ENCODE assay signal across 14 cellular contexts in the genomic region with DNA sequence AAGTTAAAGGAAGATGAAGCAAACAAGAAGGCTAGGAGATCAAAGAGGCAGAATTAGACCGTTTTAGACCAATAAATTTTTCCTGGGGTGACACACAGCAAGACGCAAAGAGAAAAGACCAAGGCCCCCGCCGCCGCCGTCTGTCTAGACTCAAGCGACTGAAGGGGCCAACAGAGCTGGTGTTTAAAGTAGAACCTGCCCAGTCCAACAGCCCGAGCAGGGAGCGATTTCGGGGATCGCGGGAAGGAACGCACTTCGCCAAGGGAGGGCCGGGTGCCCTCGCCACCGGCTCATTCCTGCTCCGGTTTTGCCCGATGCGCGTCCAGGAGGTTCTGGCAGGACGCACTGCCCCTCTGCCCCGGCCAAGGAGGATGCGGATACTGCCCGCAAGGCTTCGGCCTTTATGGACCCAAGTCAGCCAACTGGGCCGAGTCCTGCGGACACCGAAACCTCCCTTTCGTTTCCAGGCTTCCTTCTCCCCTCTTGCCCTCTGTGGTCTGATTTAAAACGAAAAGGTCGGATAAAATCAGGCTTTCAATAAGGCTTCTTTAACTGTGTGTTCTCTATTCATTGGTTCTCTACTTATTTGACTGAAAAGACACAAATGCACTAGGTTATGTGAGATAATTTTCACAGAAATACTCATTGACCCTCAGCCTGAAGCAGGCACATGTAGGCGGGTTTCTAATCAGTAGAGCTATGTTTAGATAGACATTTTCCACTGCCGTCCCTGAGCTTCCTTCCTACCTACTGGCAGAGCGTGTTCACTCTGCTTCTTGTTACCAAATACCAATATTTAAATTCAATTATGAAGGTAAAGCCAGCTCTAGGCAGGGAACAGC. TPM values are rescaled to one million over a fixed set of nuclear protein-coding genes. Genes with fewer than 3 reads are reported as not detected.
DNase-seq lines count a peak whose midpoint lies in the region; ATAC-seq and TF ChIP-seq lines count a peak whose summit lies in the region.
"Had no signal": no experiment of that assay in that cellular context is flagged by ENCODE, and none has a peak within 500 bp of the region (broad histone marks: within the 10 kb centered on the region; RNA-seq: fewer than 3 reads in every experiment).

No MANE protein-coding gene starts in this region.

- WGBS in right cardiac atrium: 20% methylated on average over 35 of the region's 35 CpGs

- peak; percentile 50 for DNase-seq in Right ventricle myocardium inferior (ENCODE audit: missing footprints)
- no peak for DNase-seq in right cardiac atrium
- no peak for DNase-seq in activated T-helper 2 cell treated with anti-CD3 and anti-CD28 coated beads, Interferon-gamma antibody, Interleukin-2, Interleukin-4, amounts not matched to agents 10 μg/mL and 5 μg/mL and 100 μg/mL, durations not matched to agents 14 hours and 24 hours and 36 hours (ENCODE audit: low spot score)
- no peak for DNase-seq in naive B cell
- peak; percentile 16 to 22 for DNase-seq in uterus
- no peak for DNase-seq in NCI-H345 (lab: John Stamatoyannopoulos, UW)
- DNase-seq: activated CD4-positive, alpha-beta T cell treated with anti-CD3 and anti-CD28 coated beads, Interleukin-2, amount 50 U/mL, for 48 hours; erythroblast; NCI-H446; stimulated activated CD4-positive, alpha-beta T cell treated with anti-CD3 and anti-CD28 coated beads, Interleukin-1b, Interleukin-23, amount 100 ng/mL, for 48 hours had no signal

- intact Hi-C loops in Right ventricle myocardium inferior (cut with DNase I) (no loop called here), right cardiac atrium (cut with DNase I) (loop anchor here in 2 of 4 donors (10.0 kb wide), 3 partner anchors 294 to 1284 kb away; a partner anchor contains a TSS), uterus (cut with DNase I; ENCODE audit: low total_unique reads) (no loop called here)
- intact Hi-C loops in activated T-helper 2 cell treated with anti-CD3 and anti-CD28 coated beads, Interferon-gamma antibody, Interleukin-2, Interleukin-4, amounts not matched to agents 10 μg/mL and 5 μg/mL and 100 μg/mL, durations not matched to agents 14 hours and 24 hours and 36 hours (cut with micrococcal nuclease): loop anchor here (5.0 to 10.0 kb wide), 2 partner anchors 39 to 1796 kb away; a partner anchor contains a TSS

- no peaks in the 10 kb centered on the region for H3K9me3 Mint-ChIP-seq in activated T-helper 2 cell treated with anti-CD3 and anti-CD28 coated beads, Interferon-gamma antibody, Interleukin-2, Interleukin-4, amounts not matched to agents 10 μg/mL and 5 μg/mL and 100 μg/mL, durations not matched to agents 14 hours and 24 hours and 36 hours
- H3K9me3 Mint-ChIP-seq in naive B cell: peaks cover 0 to 33% (median 5%) of the 10 kb centered on the region in 7 donors

- H3K36me3 ChIP-seq in uterus: no peaks in the 10 kb centered on the region
- H3K36me3 ChIP-seq: BLaER1 treated with 17β-estradiol and CSF1 and Interleukin-3, amounts not matched to agents 10 nM and 100 nM; neutrophil had no signal

- peaks cover 4% of the 10 kb centered on the region for H3K36me3 Mint-ChIP-seq in activated T-helper 2 cell treated with anti-CD3 and anti-CD28 coated beads, Interferon-gamma antibody, Interleukin-2, Interleukin-4, amounts not matched to agents 10 μg/mL and 5 μg/mL and 100 μg/mL, durations not matched to agents 14 hours and 24 hours and 36 hours (ENCODE audit: low read depth)
- peaks cover 0 to 15% of the 10 kb centered on the region in 2 donors for H3K36me3 Mint-ChIP-seq in naive B cell

- H3K4me3 ChIP-seq in right cardiac atrium (ENCODE audit: low read length) (no peak overlapping the region), uterus (no peak overlapping the region)
- H3K4me3 ChIP-seq: BLaER1 treated with 17β-estradiol and CSF1 and Interleukin-3, amounts not matched to agents 10 nM and 100 nM had no signal

- H3K27ac Mint-ChIP-seq in activated T-helper 2 cell treated with anti-CD3 and anti-CD28 coated beads, Interferon-gamma antibody, Interleukin-2, Interleukin-4, amounts not matched to agents 10 μg/mL and 5 μg/mL and 100 μg/mL, durations not matched to agents 14 hours and 24 hours and 36 hours: peak overlapping the region; percentile 36
- H3K27ac Mint-ChIP-seq in naive B cell: peak overlapping the region in 4 of 6 donors; percentile 88 to 98 (median 92)

- H3K27ac ChIP-seq in right cardiac atrium (ENCODE audit: low read length): no peak overlapping the region
- H3K27ac ChIP-seq in uterus: no peak overlapping the region
- H3K27ac ChIP-seq: BLaER1 treated with 17β-estradiol and CSF1 and Interleukin-3, amounts not matched to agents 10 nM and 100 nM; neutrophil had no signal

- H3K4me1 ChIP-seq in right cardiac atrium (ENCODE audit: control insufficient read depth, insufficient read depth, low read length): peaks cover 7% of the 10 kb centered on the region
- peaks cover 0 to 4% of the 10 kb centered on the region in 2 donors for H3K4me1 ChIP-seq in uterus

- no peak for ATAC-seq in Right ventricle myocardium inferior
- no peak for ATAC-seq in right cardiac atrium
- ATAC-seq in naive B cell (ENCODE audit: low read depth in 2 of 2): no peak
- no peak for ATAC-seq in HG03354 (IDR thresholded peaks at IDR 0.05; ENCODE audit: poor library complexity, severe bottlenecking, unreplicated experiment)
- no peak for ATAC-seq in GM19324 (IDR thresholded peaks at IDR 0.05; ENCODE audit: low FRiP score, unreplicated experiment)

- H3K27me3 ChIP-seq in right cardiac atrium (ENCODE audit: control insufficient read depth, insufficient read depth) (no peaks in the 10 kb centered on the region), uterus (no peaks in the 10 kb centered on the region)

- no peaks in the 10 kb centered on the region for H3K9me3 ChIP-seq in right cardiac atrium (ENCODE audit: control insufficient read depth, low read length)
- H3K9me3 ChIP-seq in uterus: no peaks in the 10 kb centered on the region
- H3K9me3 ChIP-seq: neutrophil had no signal

- peaks cover 11% of the 10 kb centered on the region for H3K4me1 Mint-ChIP-seq in activated T-helper 2 cell treated with anti-CD3 and anti-CD28 coated beads, Interferon-gamma antibody, Interleukin-2, Interleukin-4, amounts not matched to agents 10 μg/mL and 5 μg/mL and 100 μg/mL, durations not matched to agents 14 hours and 24 hours and 36 hours (ENCODE audit: low read depth)
- peaks cover 23 to 44% (median 44%) of the 10 kb centered on the region in 3 donors for H3K4me1 Mint-ChIP-seq in naive B cell

- H3K27me3 Mint-ChIP-seq in activated T-helper 2 cell treated with anti-CD3 and anti-CD28 coated beads, Interferon-gamma antibody, Interleukin-2, Interleukin-4, amounts not matched to agents 10 μg/mL and 5 μg/mL and 100 μg/mL, durations not matched to agents 14 hours and 24 hours and 36 hours (ENCODE audit: low read depth): peaks cover 87% of the 10 kb centered on the region
- H3K27me3 Mint-ChIP-seq in naive B cell: peaks cover 51 to 84% (median 63%) of the 10 kb centered on the region in 3 donors

- no peak for TF ChIP-seq CTCF in uterus (IDR thresholded peaks at IDR 0.05)

- no peak for TF ChIP-seq POLR2A in uterus (IDR thresholded peaks at IDR 0.05)

- no peak overlapping the region for H3K4me3 Mint-ChIP-seq in activated T-helper 2 cell treated with anti-CD3 and anti-CD28 coated beads, Interferon-gamma antibody, Interleukin-2, Interleukin-4, amounts not matched to agents 10 μg/mL and 5 μg/mL and 100 μg/mL, durations not matched to agents 14 hours and 24 hours and 36 hours (ENCODE audit: low read depth)
- peak overlapping the region in 5 of 8 donors; percentile 15 to 79 (median 44) for H3K4me3 Mint-ChIP-seq in naive B cell

RNA-seq across cellular contexts. Expression of a gene that starts 2.2 kb away (rescaled TPM):
- total RNA-seq in Right ventricle myocardium inferior: not detected
- total RNA-seq in right cardiac atrium: not detected
- polyA plus RNA-seq in right cardiac atrium: 0.11 TPM
- not detected in 2 replicates for total RNA-seq in activated T-helper 2 cell treated with anti-CD3 and anti-CD28 coated beads, Interferon-gamma antibody, Interleukin-2, Interleukin-4, amounts not matched to agents 10 μg/mL and 5 μg/mL and 100 μg/mL, durations not matched to agents 14 hours and 24 hours and 36 hours
- not detected for polyA plus RNA-seq in naive B cell (ENCODE audit: low read depth in 6 of 6)
- 1 to 10 TPM in 3 of 4 donors, under 1 TPM in 1; 0.26 to 9.1 (median 5.2) TPM for total RNA-seq in uterus

RNA-seq across cellular contexts. Expression of a gene that starts 6.3 kb away (rescaled TPM):
- total RNA-seq in Right ventricle myocardium inferior (not detected), right cardiac atrium (1 to 10 TPM in 1 of 4 donors, under 1 TPM in 3; 0.28 to 1.3 (median 0.43) TPM), uterus (10 to 100 TPM in 2 of 4 donors, 1 to 10 TPM in 2; 1.0 to 34.5 (median 19.0) TPM)
- polyA plus RNA-seq in right cardiac atrium (1.0 TPM), naive B cell (ENCODE audit: low read depth in 6 of 6) (not detected)
- total RNA-seq in activated T-helper 2 cell treated with anti-CD3 and anti-CD28 coated beads, Interferon-gamma antibody, Interleukin-2, Interleukin-4, amounts not matched to agents 10 μg/mL and 5 μg/mL and 100 μg/mL, durations not matched to agents 14 hours and 24 hours and 36 hours: not detected in 2 replicates

RNA-seq across cellular contexts. Expression of a gene that starts 6.7 kb away (rescaled TPM):
- total RNA-seq in Right ventricle myocardium inferior: not detected
- not detected for total RNA-seq in right cardiac atrium
- not detected for polyA plus RNA-seq in right cardiac atrium
- not detected in 2 replicates for total RNA-seq in activated T-helper 2 cell treated with anti-CD3 and anti-CD28 coated beads, Interferon-gamma antibody, Interleukin-2, Interleukin-4, amounts not matched to agents 10 μg/mL and 5 μg/mL and 100 μg/mL, durations not matched to agents 14 hours and 24 hours and 36 hours
- polyA plus RNA-seq in naive B cell (ENCODE audit: low read depth in 6 of 6): not detected
- 10 to 100 TPM in 3 of 4 donors, 1 to 10 TPM in 1; 2.3 to 26.4 (median 22.4) TPM for total RNA-seq in uterus

RNA-seq across cellular contexts. Expression of a gene that starts 11.1 kb away (rescaled TPM):
- not detected for total RNA-seq in Right ventricle myocardium inferior
- not detected for total RNA-seq in right cardiac atrium
- not detected for polyA plus RNA-seq in right cardiac atrium
- not detected in 2 replicates for total RNA-seq in activated T-helper 2 cell treated with anti-CD3 and anti-CD28 coated beads, Interferon-gamma antibody, Interleukin-2, Interleukin-4, amounts not matched to agents 10 μg/mL and 5 μg/mL and 100 μg/mL, durations not matched to agents 14 hours and 24 hours and 36 hours
- not detected for polyA plus RNA-seq in naive B cell (ENCODE audit: low read depth in 6 of 6)
- 10 to 100 TPM in 3 of 4 donors, 1 to 10 TPM in 1; 1.8 to 19.1 (median 15.4) TPM for total RNA-seq in uterus

RNA-seq across cellular contexts. Expression of a gene that starts 15.2 kb away (rescaled TPM):
- total RNA-seq in Right ventricle myocardium inferior (not detected), right cardiac atrium (under 1 TPM in 1 of 4 donors, not detected in 3; 0.17 TPM), uterus (10 to 100 TPM; 10.7 to 61.0 (median 18.9) TPM)
- polyA plus RNA-seq in right cardiac atrium (0.43 TPM), naive B cell (ENCODE audit: low read depth in 6 of 6) (not detected)
- total RNA-seq in activated T-helper 2 cell treated with anti-CD3 and anti-CD28 coated beads, Interferon-gamma antibody, Interleukin-2, Interleukin-4, amounts not matched to agents 10 μg/mL and 5 μg/mL and 100 μg/mL, durations not matched to agents 14 hours and 24 hours and 36 hours: not detected in 2 replicates

Comparison
In these comparisons a context has a peak if more than half of its experiments do, and no peak if none do; other contexts are left out.
1. DNase-seq: peak in Right ventricle myocardium inferior (single experiment) and uterus (2 of 2); none in right cardiac atrium (0 of 3), activated T-helper 2 cell treated with anti-CD3 and anti-CD28 coated beads, Interferon-gamma antibody, Interleukin-2, Interleukin-4, amounts not matched to agents 10 μg/mL and 5 μg/mL and 100 μg/mL, durations not matched to agents 14 hours and 24 hours and 36 hours (single experiment), naive B cell (single experiment) and NCI-H345 (single experiment).